Comparison of ENCODE assay signal across 1 cellular context in the genomic region with DNA sequence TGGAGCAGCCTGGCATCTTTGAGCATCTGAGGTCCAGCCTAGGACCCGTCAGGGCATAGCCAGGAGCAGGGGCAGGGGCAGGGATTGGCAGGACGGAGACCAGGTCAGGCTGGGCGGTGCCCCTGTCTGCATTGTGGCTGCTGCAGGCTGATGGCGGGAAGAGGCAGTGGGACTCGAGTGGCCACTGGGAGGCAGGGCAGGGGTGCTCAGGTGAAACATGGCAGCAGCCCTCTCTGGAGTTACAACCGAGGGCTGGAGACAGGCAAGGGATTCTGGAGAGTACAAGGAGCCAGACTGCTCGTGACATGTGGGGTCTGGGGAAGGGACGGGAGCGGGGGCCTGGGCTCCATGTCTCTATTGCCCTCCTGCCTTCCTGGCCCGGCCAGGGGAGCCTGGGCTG.
TF ChIP-seq lines count a peak whose summit lies in the region.

No MANE protein-coding gene starts in this region.

TF ChIP-seq in GM23338, 12 proteins besides CTCF, POLR2A, EP300 and RAD21 (continued from another document):
- TF ChIP-seq ZNF331 (CRISPR knock-in tag; IDR thresholded peaks at IDR 0.05; ENCODE audit: low read depth) (no peak), JUNB (IDR thresholded peaks at IDR 0.05; ENCODE audit: unreplicated experiment) (no peak), ZNF114 (CRISPR knock-in tag; IDR thresholded peaks at IDR 0.05) (no peak), CREB1 (CRISPR knock-in tag; IDR thresholded peaks at IDR 0.05; ENCODE audit: low read depth) (no peak), EZH2phosphoT487 (IDR thresholded peaks at IDR 0.05; ENCODE audit: unreplicated experiment) (no peak)
- TF ChIP-seq, protein P1, sequence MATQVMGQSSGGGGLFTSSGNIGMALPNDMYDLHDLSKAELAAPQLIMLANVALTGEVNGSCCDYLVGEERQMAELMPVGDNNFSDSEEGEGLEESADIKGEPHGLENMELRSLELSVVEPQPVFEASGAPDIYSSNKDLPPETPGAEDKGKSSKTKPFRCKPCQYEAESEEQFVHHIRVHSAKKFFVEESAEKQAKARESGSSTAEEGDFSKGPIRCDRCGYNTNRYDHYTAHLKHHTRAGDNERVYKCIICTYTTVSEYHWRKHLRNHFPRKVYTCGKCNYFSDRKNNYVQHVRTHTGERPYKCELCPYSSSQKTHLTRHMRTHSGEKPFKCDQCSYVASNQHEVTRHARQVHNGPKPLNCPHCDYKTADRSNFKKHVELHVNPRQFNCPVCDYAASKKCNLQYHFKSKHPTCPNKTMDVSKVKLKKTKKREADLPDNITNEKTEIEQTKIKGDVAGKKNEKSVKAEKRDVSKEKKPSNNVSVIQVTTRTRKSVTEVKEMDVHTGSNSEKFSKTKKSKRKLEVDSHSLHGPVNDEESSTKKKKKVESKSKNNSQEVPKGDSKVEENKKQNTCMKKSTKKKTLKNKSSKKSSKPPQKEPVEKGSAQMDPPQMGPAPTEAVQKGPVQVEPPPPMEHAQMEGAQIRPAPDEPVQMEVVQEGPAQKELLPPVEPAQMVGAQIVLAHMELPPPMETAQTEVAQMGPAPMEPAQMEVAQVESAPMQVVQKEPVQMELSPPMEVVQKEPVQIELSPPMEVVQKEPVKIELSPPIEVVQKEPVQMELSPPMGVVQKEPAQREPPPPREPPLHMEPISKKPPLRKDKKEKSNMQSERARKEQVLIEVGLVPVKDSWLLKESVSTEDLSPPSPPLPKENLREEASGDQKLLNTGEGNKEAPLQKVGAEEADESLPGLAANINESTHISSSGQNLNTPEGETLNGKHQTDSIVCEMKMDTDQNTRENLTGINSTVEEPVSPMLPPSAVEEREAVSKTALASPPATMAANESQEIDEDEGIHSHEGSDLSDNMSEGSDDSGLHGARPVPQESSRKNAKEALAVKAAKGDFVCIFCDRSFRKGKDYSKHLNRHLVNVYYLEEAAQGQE (IDR thresholded peaks at IDR 0.05; ENCODE audit: unreplicated experiment): no peak
